ENCODE assay signal across 9 cellular contexts in the genomic region with DNA sequence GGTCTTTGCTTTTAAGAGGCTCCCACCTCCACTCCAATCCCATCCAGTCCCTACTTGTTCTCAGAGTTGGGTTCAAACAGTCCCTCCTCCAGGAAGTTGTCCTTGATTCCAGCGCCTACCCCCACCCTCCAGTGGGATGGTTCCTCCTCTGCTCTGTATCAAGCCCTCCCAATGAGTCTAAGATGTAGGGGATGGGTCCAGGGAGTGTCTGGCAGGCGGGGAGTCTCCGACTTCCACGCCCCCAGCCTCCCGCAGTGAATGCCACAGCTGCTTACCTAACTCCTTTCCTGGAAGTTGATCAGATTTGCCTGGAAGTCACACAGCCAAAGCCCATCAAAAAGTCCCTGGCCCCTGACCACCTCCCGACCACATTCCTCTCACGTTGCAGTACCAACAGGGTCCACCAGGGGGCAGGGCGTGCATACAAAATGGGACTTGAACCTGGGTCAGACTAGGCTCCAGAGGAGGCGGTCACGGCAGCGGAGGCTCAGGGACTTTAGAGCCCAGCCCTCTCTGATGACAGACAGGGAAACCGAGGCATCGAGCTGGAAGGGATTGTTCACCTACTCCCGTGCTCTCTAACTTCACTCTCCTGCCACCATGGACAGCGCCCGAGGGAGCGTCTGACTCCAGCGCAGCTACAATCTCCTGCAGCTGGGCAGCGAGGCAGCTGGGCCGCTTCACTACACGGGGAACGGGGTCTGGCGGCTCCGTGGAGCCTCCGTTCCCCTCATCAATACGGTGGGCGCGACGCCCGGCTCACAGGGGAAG. TPM values are rescaled to one million over a fixed set of nuclear protein-coding genes. Genes with fewer than 3 reads are reported as not detected.
DNase-seq lines count a peak whose midpoint lies in the region; ATAC-seq and TF ChIP-seq lines count a peak whose summit lies in the region.
"Had no signal": no experiment of that assay in that cellular context is flagged by ENCODE, and none has a peak within 500 bp of the region (broad histone marks: within the 10 kb centered on the region; RNA-seq: fewer than 3 reads in every experiment).

No MANE protein-coding gene starts in this region.

- no peak overlapping the region for H2AFZ ChIP-seq in OCI-LY7 (ENCODE audit: low read length)

- H3K79me2 ChIP-seq in OCI-LY7 (ENCODE audit: insufficient read depth, low read depth, low read length), result no peaks in the 10 kb centered on the region

- peaks cover 21 to 26% of the 10 kb centered on the region in 2 donors for H3K4me1 Mint-ChIP-seq in natural killer cell treated with Interleukin-12 subunit alpha and Interleukin-12 subunit beta and Interleukin-15 and Interleukin-18, amount 100 ng/mL, for 72 hours (ENCODE audit: low read depth in 2 of 2)

- peaks cover 7 to 24% of the 10 kb centered on the region in 2 donors for H3K27me3 Mint-ChIP-seq in natural killer cell treated with Interleukin-12 subunit alpha and Interleukin-12 subunit beta and Interleukin-15 and Interleukin-18, amount 100 ng/mL, for 72 hours

- H3K27ac ChIP-seq in OCI-LY7 (ENCODE audit: low read depth, low read length, poor library complexity, severe bottlenecking), result no peak overlapping the region

- ATAC-seq in natural killer cell treated with Interleukin-12 subunit alpha and Interleukin-12 subunit beta and Interleukin-15 and Interleukin-18, amount 100 ng/mL, for 72 hours, result peak; percentile 55 to 70
- ATAC-seq in HG03565 (IDR thresholded peaks at IDR 0.05; ENCODE audit: unreplicated experiment), result no peak

- H3K36me3 Mint-ChIP-seq in natural killer cell treated with Interleukin-12 subunit alpha and Interleukin-12 subunit beta and Interleukin-15 and Interleukin-18, amount 100 ng/mL, for 72 hours, result no peaks in the 10 kb centered on the region

- CTCF ChIA-PET in OCI-LY7 (lab: Charles Lee; ENCODE audit: unreplicated experiment), result interaction anchor here (0.5 to 1.4 kb wide), 2 partner anchors 229 to 335 kb away, joined by 3 to 4 read pairs; no protein-coding TSS in a partner anchor

- BruUV-seq in OCI-LY7 (replicated peaks; lab: Mats Ljungman, UMichigan), result no TSS peak

- no peaks in the 10 kb centered on the region for H4K20me1 ChIP-seq in OCI-LY7 (ENCODE audit: insufficient read depth, low read length)

- POLR2A ChIA-PET in OCI-LY7 (lab: Charles Lee), result no interaction called here

- H3K9me2 ChIP-seq in OCI-LY7 (ENCODE audit: insufficient read depth, low read length), result no peaks in the 10 kb centered on the region

- no peak overlapping the region for H3K4me2 ChIP-seq in OCI-LY7 (ENCODE audit: low read length)

- no peaks in the 10 kb centered on the region for H3K9me3 ChIP-seq in OCI-LY7 (ENCODE audit: low read length)

- DNase-seq in DMS53 treated with DMSO at 0.1 percent for 48 hours (lab: John Stamatoyannopoulos, UW; ENCODE audit: unreplicated experiment) (peak; percentile 28), HS-5 (ENCODE audit: low read depth) (peak; percentile 11), OCI-LY7 (ENCODE audit: low spot score) (peak; percentile 58), fibroblast of peridontal ligament (ENCODE audit: extremely low read depth) (peak; percentile 62)
- peak; percentile 89 to 94 for DNase-seq in activated T-cell treated with anti-CD3 and anti-CD28 coated beads, Interleukin-2, amount 50 U/mL, for 48 hours
- DNase-seq in natural killer cell treated with Interleukin-12 subunit alpha and Interleukin-12 subunit beta and Interleukin-15 and Interleukin-18, amount 100 ng/mL, for 72 hours (ENCODE audit: low spot score), result peak; percentile 88
- DNase-seq in stimulated activated naive CD4-positive, alpha-beta T cell treated with Interleukin-2 at 50 U/mL for 16 hours (lab: John Stamatoyannopoulos, UW), result peak; percentile 62

- no peaks in the 10 kb centered on the region for H3K36me3 ChIP-seq in OCI-LY7 (ENCODE audit: insufficient read depth, low read length)

- TF ChIP-seq CTCF in OCI-LY7 (conservative IDR thresholded peaks at IDR 0.05; ENCODE audit: low read length), result peak; percentile 90

- H3K27ac Mint-ChIP-seq in natural killer cell treated with Interleukin-12 subunit alpha and Interleukin-12 subunit beta and Interleukin-15 and Interleukin-18, amount 100 ng/mL, for 72 hours, result peak overlapping the region; percentile 37 to 57
- H3K27ac Mint-ChIP-seq: dendritic cell treated with granulocyte-macrophage colony-stimulating factor and Interleukin-4, amounts not matched to agents 40 ng/mL and 50 ng/mL, for 4 days had no signal

- H3K4me1 ChIP-seq in OCI-LY7 (ENCODE audit: insufficient read depth, low read length, poor library complexity, severe bottlenecking), result no peaks in the 10 kb centered on the region

- H3K9me3 Mint-ChIP-seq in natural killer cell treated with Interleukin-12 subunit alpha and Interleukin-12 subunit beta and Interleukin-15 and Interleukin-18, amount 100 ng/mL, for 72 hours, result no peaks in the 10 kb centered on the region
- H3K9me3 Mint-ChIP-seq: dendritic cell treated with granulocyte-macrophage colony-stimulating factor and Interleukin-4, amounts not matched to agents 40 ng/mL and 50 ng/mL, for 4 days had no signal

- peak overlapping the region; percentile 18 for H3K4me3 Mint-ChIP-seq in natural killer cell treated with Interleukin-12 subunit alpha and Interleukin-12 subunit beta and Interleukin-15 and Interleukin-18, amount 100 ng/mL, for 72 hours
- H3K4me3 Mint-ChIP-seq: dendritic cell treated with granulocyte-macrophage colony-stimulating factor and Interleukin-4, amounts not matched to agents 40 ng/mL and 50 ng/mL, for 4 days had no signal

- H3K4me3 ChIP-seq in OCI-LY7 (ENCODE audit: low read depth, low read length, poor library complexity, severe bottlenecking), result no peak overlapping the region

- intact Hi-C loops in OCI-LY7 (cut with micrococcal nuclease; ENCODE audit: unreplicated experiment), result loop anchor here (1.0 to 2.0 kb wide), 3 partner anchors 211 to 530 kb away; no protein-coding TSS in a partner anchor

RNA-seq across cellular contexts. Expression of gene TDRD7, which starts 25.0 kb away (rescaled TPM):
- 4.0 and 5.5 TPM in 2 replicates for total RNA-seq in OCI-LY7 (2014; rRNA removed; shearing (Covaris generic))
- 5.3 and 6.1 TPM in 2 replicates for total RNA-seq in OCI-LY7 (2022)
- 10 to 100 TPM in 1 of 2 donors, 1 to 10 TPM in 1; 4.5 to 10.3 TPM for total RNA-seq in natural killer cell treated with Interleukin-12 subunit alpha and Interleukin-12 subunit beta and Interleukin-15 and Interleukin-18, amount 100 ng/mL, for 72 hours

Comparison
In these comparisons a context has a peak if more than half of its experiments do, and no peak if none do; other contexts are left out.
1. DNase-seq: peak in every context shown above with its lines; median percentile 92 in activated T-cell treated with anti-CD3 and anti-CD28 coated beads, Interleukin-2, amount 50 U/mL, for 48 hours; 88 in natural killer cell treated with Interleukin-12 subunit alpha and Interleukin-12 subunit beta and Interleukin-15 and Interleukin-18, amount 100 ng/mL, for 72 hours; 62 in fibroblast of peridontal ligament; 62 in stimulated activated naive CD4-positive, alpha-beta T cell treated with Interleukin-2 at 50 U/mL for 16 hours; 58 in OCI-LY7; 28 in DMS53 treated with DMSO at 0.1 percent for 48 hours; 11 in HS-5.